In the genomic region with DNA sequence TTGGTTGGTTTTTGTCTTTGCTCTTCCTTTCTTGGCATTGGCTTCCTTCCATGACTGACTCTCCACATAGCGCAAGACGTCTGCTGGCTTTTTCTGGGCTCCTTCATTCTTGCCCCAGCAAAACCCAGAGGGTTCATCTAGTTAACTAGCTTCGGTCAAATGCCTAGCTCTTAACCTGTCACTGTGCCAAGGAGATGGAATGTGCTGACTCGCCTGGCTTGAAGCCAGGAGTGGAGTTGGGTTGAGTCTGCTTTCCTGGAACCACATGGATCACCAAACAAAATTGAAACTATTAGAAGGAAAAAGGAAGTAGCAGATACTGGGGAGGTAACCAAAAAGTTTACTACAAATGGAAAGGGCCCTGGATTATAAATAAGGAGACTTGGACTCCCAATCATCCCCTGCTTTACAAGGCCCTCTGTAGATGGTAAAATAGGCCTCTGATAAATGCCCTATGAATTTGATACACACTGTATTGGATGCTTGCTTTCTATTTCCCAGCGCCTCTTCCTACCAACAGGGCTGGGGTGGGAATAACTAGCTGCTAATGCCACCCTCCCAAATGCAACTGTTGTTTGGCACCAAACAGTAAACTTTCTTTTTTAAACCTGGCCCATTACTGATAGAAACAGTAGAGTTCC, we compare ENCODE assay signal across 8 cellular contexts. TPM values are rescaled to one million over a fixed set of nuclear protein-coding genes. Genes with fewer than 3 reads are reported as not detected.
DNase-seq lines count a peak whose midpoint lies in the region; ATAC-seq, FAIRE-seq and TF ChIP-seq lines count a peak whose summit lies in the region.

No MANE protein-coding gene starts in this region.

- peak; percentile 88 for FAIRE-seq in H54 (lab: Jason Lieb, UNC)

- no peak for DNase-seq in H54 (ENCODE audit: insufficient read length, low spot score)
- no peak for DNase-seq in RWPE2 (ENCODE audit: low spot score)
- peak; percentile 77 to 92 for DNase-seq in foreskin fibroblast
- peak; percentile 85 for DNase-seq in skeletal muscle cell (ENCODE audit: low read depth)
- DNase-seq in OCI-LY7 (ENCODE audit: low spot score): no peak
- DNase-seq in activated CD4-positive, CD25-positive, alpha-beta regulatory T cell treated with anti-CD3 and anti-CD28 coated beads, Interleukin-2, amount 50 U/mL, for 72 hours: no peak
- DNase-seq in iPS-NIHi7 (ENCODE audit: extremely low spot score): no peak

- peaks cover 23% of the 10 kb centered on the region for H3K4me1 ChIP-seq in RWPE2 (ENCODE audit: insufficient read depth, poor library complexity, severe bottlenecking)
- no peaks in the 10 kb centered on the region for H3K4me1 ChIP-seq in OCI-LY7 (ENCODE audit: insufficient read depth, low read length, poor library complexity, severe bottlenecking)

- no peak for TF ChIP-seq POLR2A in H54 (IDR thresholded peaks at IDR 0.05; ENCODE audit: low read depth, low read length)

- H4K20me1 ChIP-seq in OCI-LY7 (ENCODE audit: insufficient read depth, low read length): no peaks in the 10 kb centered on the region

- no peaks in the 10 kb centered on the region for H3K79me2 ChIP-seq in OCI-LY7 (ENCODE audit: insufficient read depth, low read depth, low read length)

- H3K36me3 ChIP-seq in RWPE2 (ENCODE audit: low read depth): peaks cover 23% of the 10 kb centered on the region
- peaks cover 25% of the 10 kb centered on the region; the same call in 1 of the 2 replicates for H3K36me3 ChIP-seq in OCI-LY7 (ENCODE audit: insufficient read depth, low read length)

- no peaks in the 10 kb centered on the region for H3K27me3 ChIP-seq in RWPE2 (ENCODE audit: insufficient read depth, poor library complexity, severe bottlenecking)

- POLR2A ChIA-PET in OCI-LY7 (lab: Charles Lee): no interaction called here

- ATAC-seq in RWPE2 (ENCODE audit: low read depth) (peak; percentile 66), HG03442 (IDR thresholded peaks at IDR 0.05; ENCODE audit: unreplicated experiment) (no peak)

- H3K9me3 ChIP-seq in RWPE2 (ENCODE audit: severe bottlenecking): no peaks in the 10 kb centered on the region
- no peaks in the 10 kb centered on the region for H3K9me3 ChIP-seq in OCI-LY7 (ENCODE audit: low read length)

- TF ChIP-seq CTCF in RWPE2 (IDR thresholded peaks at IDR 0.05; ENCODE audit: poor library complexity, severe bottlenecking) (no peak), foreskin fibroblast (IDR thresholded peaks at IDR 0.05; ENCODE audit: low read depth, low read length) (no peak), OCI-LY7 (conservative IDR thresholded peaks at IDR 0.05; ENCODE audit: low read length) (no peak)

- H3K4me3 ChIP-seq in RWPE2 (ENCODE audit: severe bottlenecking): no peak overlapping the region
- H3K4me3 ChIP-seq in foreskin fibroblast (ENCODE audit: low read depth in 1 of 2, low read length in 2 of 2): no peak overlapping the region
- H3K4me3 ChIP-seq in skeletal muscle cell (ENCODE audit: low read depth, low read length): no peak overlapping the region
- no peak overlapping the region for H3K4me3 ChIP-seq in OCI-LY7 (ENCODE audit: low read depth, low read length, poor library complexity, severe bottlenecking)

- intact Hi-C loops in OCI-LY7 (cut with micrococcal nuclease; ENCODE audit: unreplicated experiment): no loop called here

- CTCF ChIA-PET in OCI-LY7 (lab: Charles Lee; ENCODE audit: unreplicated experiment): no interaction called here

- H3K4me2 ChIP-seq in OCI-LY7 (ENCODE audit: low read length): no peak overlapping the region

- no peaks in the 10 kb centered on the region for H3K9me2 ChIP-seq in OCI-LY7 (ENCODE audit: insufficient read depth, low read length)

- H3K27ac ChIP-seq in RWPE2 (ENCODE audit: poor library complexity, severe bottlenecking) (peak overlapping the region; percentile 41), OCI-LY7 (ENCODE audit: low read depth, low read length, poor library complexity, severe bottlenecking) (no peak overlapping the region)

- no TSS peak for BruUV-seq in OCI-LY7 (replicated peaks; lab: Mats Ljungman, UMichigan)

- H2AFZ ChIP-seq in OCI-LY7 (ENCODE audit: low read length): no peak overlapping the region

RNA-seq across cellular contexts. Expression of a gene that starts 11.3 kb away (rescaled TPM):
- total RNA-seq in OCI-LY7 (2014; rRNA removed; shearing (Covaris generic)): 14.4 and 15.5 TPM in 2 replicates
- total RNA-seq in OCI-LY7 (2022): 18.5 and 20.4 TPM in 2 replicates

RNA-seq across cellular contexts. Expression of a gene that starts 53.7 kb away (rescaled TPM):
- total RNA-seq in OCI-LY7 (2014; rRNA removed; shearing (Covaris generic)): not detected in 2 replicates
- not detected in 2 replicates for total RNA-seq in OCI-LY7 (2022)

Comparison
In these comparisons a context has a peak if more than half of its experiments do, and no peak if none do; other contexts are left out.
1. DNase-seq: peak in foreskin fibroblast (2 of 2) and skeletal muscle cell (single experiment); none in H54 (single experiment), RWPE2 (single experiment), OCI-LY7 (single experiment), activated CD4-positive, CD25-positive, alpha-beta regulatory T cell treated with anti-CD3 and anti-CD28 coated beads, Interleukin-2, amount 50 U/mL, for 72 hours (single experiment) and iPS-NIHi7 (single experiment).